Comparison of ENCODE assay signal across 1 cellular context in genomic region chr17:63932008-63932561, GRCh38.
TF ChIP-seq lines count a peak whose summit lies in the region.

CD79B (minus strand) TSS chr17:63932331; CDS start chr17:63932261, 70 bp downstream.

TF ChIP-seq in HepG2, 621 proteins besides CTCF, POLR2A, EP300 and RAD21:
- no peak for TF ChIP-seq NCOR1 (IDR thresholded peaks at IDR 0.05; ENCODE audit: borderline replicate concordance, low read length)
